ENCODE assay signal across 1 cellular context in genomic region chrX:47650164-47651042, GRCh38.
TF ChIP-seq lines count a peak whose summit lies in the region.

A gene with protein sequence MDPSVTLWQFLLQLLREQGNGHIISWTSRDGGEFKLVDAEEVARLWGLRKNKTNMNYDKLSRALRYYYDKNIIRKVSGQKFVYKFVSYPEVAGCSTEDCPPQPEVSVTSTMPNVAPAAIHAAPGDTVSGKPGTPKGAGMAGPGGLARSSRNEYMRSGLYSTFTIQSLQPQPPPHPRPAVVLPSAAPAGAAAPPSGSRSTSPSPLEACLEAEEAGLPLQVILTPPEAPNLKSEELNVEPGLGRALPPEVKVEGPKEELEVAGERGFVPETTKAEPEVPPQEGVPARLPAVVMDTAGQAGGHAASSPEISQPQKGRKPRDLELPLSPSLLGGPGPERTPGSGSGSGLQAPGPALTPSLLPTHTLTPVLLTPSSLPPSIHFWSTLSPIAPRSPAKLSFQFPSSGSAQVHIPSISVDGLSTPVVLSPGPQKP (minus strand): TSS chrX:47650563. CDS start chrX:47641441, 9,122 bp downstream.

TF ChIP-seq in GM23338, 12 proteins besides CTCF, POLR2A, EP300 and RAD21 (continued from another document):
- TF ChIP-seq, protein P1, sequence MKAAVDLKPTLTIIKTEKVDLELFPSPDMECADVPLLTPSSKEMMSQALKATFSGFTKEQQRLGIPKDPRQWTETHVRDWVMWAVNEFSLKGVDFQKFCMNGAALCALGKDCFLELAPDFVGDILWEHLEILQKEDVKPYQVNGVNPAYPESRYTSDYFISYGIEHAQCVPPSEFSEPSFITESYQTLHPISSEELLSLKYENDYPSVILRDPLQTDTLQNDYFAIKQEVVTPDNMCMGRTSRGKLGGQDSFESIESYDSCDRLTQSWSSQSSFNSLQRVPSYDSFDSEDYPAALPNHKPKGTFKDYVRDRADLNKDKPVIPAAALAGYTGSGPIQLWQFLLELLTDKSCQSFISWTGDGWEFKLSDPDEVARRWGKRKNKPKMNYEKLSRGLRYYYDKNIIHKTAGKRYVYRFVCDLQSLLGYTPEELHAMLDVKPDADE (IDR thresholded peaks at IDR 0.05), result no peak
- TF ChIP-seq REST (IDR thresholded peaks at IDR 0.05; ENCODE audit: unreplicated experiment) (no peak), CREB1 (CRISPR knock-in tag; IDR thresholded peaks at IDR 0.05; ENCODE audit: low read depth) (peak; percentile 42; the same call in 1 of the 2 replicates), POLR2AphosphoS5 (IDR thresholded peaks at IDR 0.05; ENCODE audit: low read depth) (peak; percentile 20; the same call in 1 of the 2 replicates), EZH2phosphoT487 (IDR thresholded peaks at IDR 0.05; ENCODE audit: unreplicated experiment) (no peak), EZH2 (IDR thresholded peaks at IDR 0.05; ENCODE audit: low read depth, unreplicated experiment) (no peak), STAT1 (IDR thresholded peaks at IDR 0.05; ENCODE audit: unreplicated experiment) (no peak)
- TF ChIP-seq, protein P2, sequence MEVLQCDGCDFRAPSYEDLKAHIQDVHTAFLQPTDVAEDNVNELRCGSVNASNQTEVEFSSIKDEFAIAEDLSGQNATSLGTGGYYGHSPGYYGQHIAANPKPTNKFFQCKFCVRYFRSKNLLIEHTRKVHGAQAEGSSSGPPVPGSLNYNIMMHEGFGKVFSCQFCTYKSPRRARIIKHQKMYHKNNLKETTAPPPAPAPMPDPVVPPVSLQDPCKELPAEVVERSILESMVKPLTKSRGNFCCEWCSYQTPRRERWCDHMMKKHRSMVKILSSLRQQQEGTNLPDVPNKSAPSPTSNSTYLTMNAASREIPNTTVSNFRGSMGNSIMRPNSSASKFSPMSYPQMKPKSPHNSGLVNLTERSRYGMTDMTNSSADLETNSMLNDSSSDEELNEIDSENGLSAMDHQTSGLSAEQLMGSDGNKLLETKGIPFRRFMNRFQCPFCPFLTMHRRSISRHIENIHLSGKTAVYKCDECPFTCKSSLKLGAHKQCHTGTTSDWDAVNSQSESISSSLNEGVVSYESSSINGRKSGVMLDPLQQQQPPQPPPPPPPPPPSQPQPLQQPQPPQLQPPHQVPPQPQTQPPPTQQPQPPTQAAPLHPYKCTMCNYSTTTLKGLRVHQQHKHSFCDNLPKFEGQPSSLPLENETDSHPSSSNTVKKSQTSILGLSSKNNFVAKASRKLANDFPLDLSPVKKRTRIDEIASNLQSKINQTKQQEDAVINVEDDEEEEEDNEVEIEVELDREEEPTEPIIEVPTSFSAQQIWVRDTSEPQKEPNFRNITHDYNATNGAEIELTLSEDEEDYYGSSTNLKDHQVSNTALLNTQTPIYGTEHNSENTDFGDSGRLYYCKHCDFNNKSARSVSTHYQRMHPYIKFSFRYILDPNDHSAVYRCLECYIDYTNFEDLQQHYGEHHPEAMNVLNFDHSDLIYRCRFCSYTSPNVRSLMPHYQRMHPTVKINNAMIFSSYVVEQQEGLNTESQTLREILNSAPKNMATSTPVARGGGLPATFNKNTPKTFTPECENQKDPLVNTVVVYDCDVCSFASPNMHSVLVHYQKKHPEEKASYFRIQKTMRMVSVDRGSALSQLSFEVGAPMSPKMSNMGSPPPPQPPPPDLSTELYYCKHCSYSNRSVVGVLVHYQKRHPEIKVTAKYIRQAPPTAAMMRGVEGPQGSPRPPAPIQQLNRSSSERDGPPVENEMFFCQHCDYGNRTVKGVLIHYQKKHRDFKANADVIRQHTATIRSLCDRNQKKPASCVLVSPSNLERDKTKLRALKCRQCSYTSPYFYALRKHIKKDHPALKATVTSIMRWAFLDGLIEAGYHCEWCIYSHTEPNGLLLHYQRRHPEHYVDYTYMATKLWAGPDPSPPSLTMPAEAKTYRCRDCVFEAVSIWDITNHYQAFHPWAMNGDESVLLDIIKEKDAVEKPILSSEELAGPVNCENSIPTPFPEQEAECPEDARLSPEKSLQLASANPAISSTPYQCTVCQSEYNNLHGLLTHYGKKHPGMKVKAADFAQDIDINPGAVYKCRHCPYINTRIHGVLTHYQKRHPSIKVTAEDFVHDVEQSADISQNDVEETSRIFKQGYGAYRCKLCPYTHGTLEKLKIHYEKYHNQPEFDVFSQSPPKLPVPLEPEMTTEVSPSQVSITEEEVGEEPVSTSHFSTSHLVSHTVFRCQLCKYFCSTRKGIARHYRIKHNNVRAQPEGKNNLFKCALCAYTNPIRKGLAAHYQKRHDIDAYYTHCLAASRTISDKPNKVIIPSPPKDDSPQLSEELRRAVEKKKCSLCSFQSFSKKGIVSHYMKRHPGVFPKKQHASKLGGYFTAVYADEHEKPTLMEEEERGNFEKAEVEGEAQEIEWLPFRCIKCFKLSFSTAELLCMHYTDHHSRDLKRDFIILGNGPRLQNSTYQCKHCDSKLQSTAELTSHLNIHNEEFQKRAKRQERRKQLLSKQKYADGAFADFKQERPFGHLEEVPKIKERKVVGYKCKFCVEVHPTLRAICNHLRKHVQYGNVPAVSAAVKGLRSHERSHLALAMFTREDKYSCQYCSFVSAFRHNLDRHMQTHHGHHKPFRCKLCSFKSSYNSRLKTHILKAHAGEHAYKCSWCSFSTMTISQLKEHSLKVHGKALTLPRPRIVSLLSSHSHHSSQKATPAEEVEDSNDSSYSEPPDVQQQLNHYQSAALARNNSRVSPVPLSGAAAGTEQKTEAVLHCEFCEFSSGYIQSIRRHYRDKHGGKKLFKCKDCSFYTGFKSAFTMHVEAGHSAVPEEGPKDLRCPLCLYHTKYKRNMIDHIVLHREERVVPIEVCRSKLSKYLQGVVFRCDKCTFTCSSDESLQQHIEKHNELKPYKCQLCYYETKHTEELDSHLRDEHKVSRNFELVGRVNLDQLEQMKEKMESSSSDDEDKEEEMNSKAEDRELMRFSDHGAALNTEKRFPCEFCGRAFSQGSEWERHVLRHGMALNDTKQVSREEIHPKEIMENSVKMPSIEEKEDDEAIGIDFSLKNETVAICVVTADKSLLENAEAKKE (CRISPR knock-in tag; IDR thresholded peaks at IDR 0.05), result no peak
